Comparison of ENCODE assay signal across 13 cellular contexts in the genomic region with DNA sequence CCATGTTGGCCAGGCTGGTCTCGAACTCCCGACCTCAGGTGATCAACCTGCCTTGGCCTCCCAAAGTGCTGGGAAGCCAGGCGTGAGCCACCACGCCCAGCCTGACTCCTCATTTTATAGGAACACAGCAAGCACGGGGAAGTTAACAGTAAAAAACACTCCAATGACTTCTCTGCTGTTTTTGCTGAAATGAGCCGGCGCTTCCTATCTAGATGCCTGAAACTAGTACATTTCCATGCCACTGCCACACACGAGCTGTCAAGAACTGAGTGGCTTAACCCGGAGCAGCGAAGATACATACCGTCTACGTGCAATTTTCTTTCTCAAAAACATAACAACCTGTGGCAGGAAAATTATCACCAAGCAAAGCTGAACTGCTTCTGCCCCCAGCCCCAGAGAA.
"Had no signal": no experiment of that assay in that cellular context is flagged by ENCODE, and none has a peak within 500 bp of the region (broad histone marks: within the 10 kb centered on the region; RNA-seq: fewer than 3 reads in every experiment).

No MANE protein-coding gene starts in this region.

- H3K27ac ChIP-seq: lower lobe of right lung, transverse colon, uterus had no signal

- H3K9me3 Mint-ChIP-seq: activated T-cell treated with anti-CD3 and anti-CD28 coated beads, Interleukin-2, amount 50 U/mL, for 72 hours; natural killer cell; stimulated activated naive CD8-positive, alpha-beta T cell treated with anti-CD3 and anti-CD28 coated beads, Interleukin-15, Interleukin-2, amounts not matched to agents 100 ng/mL and 50 ng/mL, for 24 hours; T-cell had no signal

- DNase-seq: activated CD4-positive, alpha-beta T cell treated with anti-CD3 and anti-CD28 coated beads, Interleukin-2, amount 50 U/mL, for 1 hour; activated CD8-positive, alpha-beta memory T cell treated with anti-CD3 and anti-CD28 coated beads for 24 hours; activated CD8-positive, alpha-beta memory T cell treated with anti-CD3 and anti-CD28 coated beads, Interleukin-2, amount 50 U/mL, for 48 hours; activated effector memory CD4-positive, alpha-beta T cell treated with anti-CD3 and anti-CD28 coated beads, Interleukin-2, amount 50 U/mL, for 16 hours; activated naive CD4-positive, alpha-beta T cell treated with anti-CD3 and anti-CD28 coated beads, Interleukin-2, amount 50 U/mL, for 16 hours; lower lobe of right lung; natural killer cell; right cardiac atrium; T-cell; transverse colon; uterus had no signal

- H3K27me3 ChIP-seq: transverse colon, uterus had no signal

- H3K4me3 Mint-ChIP-seq: activated T-cell treated with anti-CD3 and anti-CD28 coated beads, Interleukin-2, amount 50 U/mL, for 72 hours; natural killer cell; stimulated activated naive CD8-positive, alpha-beta T cell treated with anti-CD3 and anti-CD28 coated beads, Interleukin-15, Interleukin-2, amounts not matched to agents 100 ng/mL and 50 ng/mL, for 24 hours; T-cell had no signal

- H3K27ac Mint-ChIP-seq: activated T-cell treated with anti-CD3 and anti-CD28 coated beads, Interleukin-2, amount 50 U/mL, for 72 hours; natural killer cell; stimulated activated naive CD8-positive, alpha-beta T cell treated with anti-CD3 and anti-CD28 coated beads, Interleukin-15, Interleukin-2, amounts not matched to agents 100 ng/mL and 50 ng/mL, for 24 hours; T-cell had no signal

- H3K4me3 ChIP-seq: lower lobe of right lung, transverse colon, uterus had no signal

- ATAC-seq: lower lobe of right lung, natural killer cell, right cardiac atrium, T-cell had no signal

- H3K27me3 Mint-ChIP-seq: stimulated activated naive CD8-positive, alpha-beta T cell treated with anti-CD3 and anti-CD28 coated beads, Interleukin-15, Interleukin-2, amounts not matched to agents 100 ng/mL and 50 ng/mL, for 24 hours; T-cell had no signal

- H3K36me3 Mint-ChIP-seq: natural killer cell had no signal
